1 cellular context compared by ENCODE assay signal in the genomic region with DNA sequence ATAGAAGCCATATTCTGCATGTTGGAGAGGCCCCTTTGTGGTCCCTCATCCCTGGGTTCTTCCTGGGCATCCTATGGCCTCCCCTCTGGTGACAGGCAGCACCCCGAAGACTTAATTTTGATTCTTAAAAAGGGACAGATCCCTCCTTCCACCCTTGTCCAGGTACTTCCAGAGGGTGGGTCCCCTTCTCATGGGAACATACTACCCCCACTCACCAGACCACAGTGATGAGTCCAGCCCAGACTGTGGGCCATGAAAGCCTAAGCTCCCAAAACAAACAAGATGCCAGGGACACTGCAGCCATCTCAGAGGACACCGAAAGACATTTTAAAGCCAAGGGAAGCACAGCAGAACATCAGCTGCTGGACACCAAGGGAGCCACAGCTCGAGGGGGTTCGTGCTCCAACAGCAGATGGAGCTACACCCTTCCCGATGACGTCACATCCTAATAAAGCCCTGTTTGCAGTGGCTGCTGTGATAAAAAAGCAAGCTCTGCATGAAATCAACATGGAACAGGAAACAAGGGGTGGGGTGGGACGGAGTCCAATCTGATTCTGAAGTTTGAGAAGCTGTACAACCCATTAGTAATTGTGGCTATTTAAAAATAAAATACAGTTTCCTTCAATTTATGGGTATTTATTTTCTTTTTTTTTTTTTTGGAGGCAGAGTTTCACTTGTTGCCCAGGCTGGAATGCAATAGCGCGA.
TF ChIP-seq lines count a peak whose summit lies in the region.

No MANE protein-coding gene starts in this region.

TF ChIP-seq in HEK293, 187 proteins besides CTCF, POLR2A, EP300 and RAD21 (continued from another document):
- TF ChIP-seq, protein P1, sequence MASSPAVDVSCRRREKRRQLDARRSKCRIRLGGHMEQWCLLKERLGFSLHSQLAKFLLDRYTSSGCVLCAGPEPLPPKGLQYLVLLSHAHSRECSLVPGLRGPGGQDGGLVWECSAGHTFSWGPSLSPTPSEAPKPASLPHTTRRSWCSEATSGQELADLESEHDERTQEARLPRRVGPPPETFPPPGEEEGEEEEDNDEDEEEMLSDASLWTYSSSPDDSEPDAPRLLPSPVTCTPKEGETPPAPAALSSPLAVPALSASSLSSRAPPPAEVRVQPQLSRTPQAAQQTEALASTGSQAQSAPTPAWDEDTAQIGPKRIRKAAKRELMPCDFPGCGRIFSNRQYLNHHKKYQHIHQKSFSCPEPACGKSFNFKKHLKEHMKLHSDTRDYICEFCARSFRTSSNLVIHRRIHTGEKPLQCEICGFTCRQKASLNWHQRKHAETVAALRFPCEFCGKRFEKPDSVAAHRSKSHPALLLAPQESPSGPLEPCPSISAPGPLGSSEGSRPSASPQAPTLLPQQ (tag by site-specific recombination; IDR thresholded peaks at IDR 0.05), result peak; percentile 62; the same call in 1 of the 2 replicates
- TF ChIP-seq ZNF140 (tag by site-specific recombination; IDR thresholded peaks at IDR 0.05) (no peak), ZNF596 (tag by site-specific recombination; IDR thresholded peaks at IDR 0.05) (no peak), KLF10 (tag by site-specific recombination; IDR thresholded peaks at IDR 0.05) (peak; percentile 54; the same call in 1 of the 2 replicates), ZNF133 (tag by site-specific recombination; IDR thresholded peaks at IDR 0.05) (no peak), ZNF701 (tag by site-specific recombination; IDR thresholded peaks at IDR 0.05) (no peak), ZNF266 (tag by site-specific recombination; IDR thresholded peaks at IDR 0.05; ENCODE audit: low read depth) (no peak), TRIM28 (IDR thresholded peaks at IDR 0.05; ENCODE audit: borderline replicate concordance, low read length) (peak; percentile 80; the same call in 1 of the 2 replicates), ZNF561 (tag by site-specific recombination; IDR thresholded peaks at IDR 0.05; ENCODE audit: borderline replicate concordance) (peak; percentile 37; the same call in 1 of the 2 replicates), ZNF121 (tag by site-specific recombination; IDR thresholded peaks at IDR 0.05) (no peak), ZSCAN30 (tag by site-specific recombination; IDR thresholded peaks at IDR 0.05) (peak; percentile 77), ZNF626 (tag by site-specific recombination; IDR thresholded peaks at IDR 0.05) (no peak), ZNF664 (tag by site-specific recombination; IDR thresholded peaks at IDR 0.05) (no peak), ZNF416 (tag by site-specific recombination; IDR thresholded peaks at IDR 0.05) (no peak)
- TF ChIP-seq, protein P2, sequence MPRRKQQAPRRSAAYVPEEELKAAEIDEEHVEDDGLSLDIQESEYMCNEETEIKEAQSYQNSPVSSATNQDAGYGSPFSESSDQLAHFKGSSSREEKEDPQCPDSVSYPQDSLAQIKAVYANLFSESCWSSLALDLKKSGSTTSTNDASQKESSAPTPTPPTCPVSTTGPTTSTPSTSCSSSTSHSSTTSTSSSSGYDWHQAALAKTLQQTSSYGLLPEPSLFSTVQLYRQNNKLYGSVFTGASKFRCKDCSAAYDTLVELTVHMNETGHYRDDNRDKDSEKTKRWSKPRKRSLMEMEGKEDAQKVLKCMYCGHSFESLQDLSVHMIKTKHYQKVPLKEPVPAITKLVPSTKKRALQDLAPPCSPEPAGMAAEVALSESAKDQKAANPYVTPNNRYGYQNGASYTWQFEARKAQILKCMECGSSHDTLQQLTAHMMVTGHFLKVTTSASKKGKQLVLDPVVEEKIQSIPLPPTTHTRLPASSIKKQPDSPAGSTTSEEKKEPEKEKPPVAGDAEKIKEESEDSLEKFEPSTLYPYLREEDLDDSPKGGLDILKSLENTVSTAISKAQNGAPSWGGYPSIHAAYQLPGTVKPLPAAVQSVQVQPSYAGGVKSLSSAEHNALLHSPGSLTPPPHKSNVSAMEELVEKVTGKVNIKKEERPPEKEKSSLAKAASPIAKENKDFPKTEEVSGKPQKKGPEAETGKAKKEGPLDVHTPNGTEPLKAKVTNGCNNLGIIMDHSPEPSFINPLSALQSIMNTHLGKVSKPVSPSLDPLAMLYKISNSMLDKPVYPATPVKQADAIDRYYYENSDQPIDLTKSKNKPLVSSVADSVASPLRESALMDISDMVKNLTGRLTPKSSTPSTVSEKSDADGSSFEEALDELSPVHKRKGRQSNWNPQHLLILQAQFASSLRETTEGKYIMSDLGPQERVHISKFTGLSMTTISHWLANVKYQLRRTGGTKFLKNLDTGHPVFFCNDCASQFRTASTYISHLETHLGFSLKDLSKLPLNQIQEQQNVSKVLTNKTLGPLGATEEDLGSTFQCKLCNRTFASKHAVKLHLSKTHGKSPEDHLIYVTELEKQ (tag by site-specific recombination; IDR thresholded peaks at IDR 0.05; ENCODE audit: borderline replicate concordance), result no peak
- TF ChIP-seq, protein P3, sequence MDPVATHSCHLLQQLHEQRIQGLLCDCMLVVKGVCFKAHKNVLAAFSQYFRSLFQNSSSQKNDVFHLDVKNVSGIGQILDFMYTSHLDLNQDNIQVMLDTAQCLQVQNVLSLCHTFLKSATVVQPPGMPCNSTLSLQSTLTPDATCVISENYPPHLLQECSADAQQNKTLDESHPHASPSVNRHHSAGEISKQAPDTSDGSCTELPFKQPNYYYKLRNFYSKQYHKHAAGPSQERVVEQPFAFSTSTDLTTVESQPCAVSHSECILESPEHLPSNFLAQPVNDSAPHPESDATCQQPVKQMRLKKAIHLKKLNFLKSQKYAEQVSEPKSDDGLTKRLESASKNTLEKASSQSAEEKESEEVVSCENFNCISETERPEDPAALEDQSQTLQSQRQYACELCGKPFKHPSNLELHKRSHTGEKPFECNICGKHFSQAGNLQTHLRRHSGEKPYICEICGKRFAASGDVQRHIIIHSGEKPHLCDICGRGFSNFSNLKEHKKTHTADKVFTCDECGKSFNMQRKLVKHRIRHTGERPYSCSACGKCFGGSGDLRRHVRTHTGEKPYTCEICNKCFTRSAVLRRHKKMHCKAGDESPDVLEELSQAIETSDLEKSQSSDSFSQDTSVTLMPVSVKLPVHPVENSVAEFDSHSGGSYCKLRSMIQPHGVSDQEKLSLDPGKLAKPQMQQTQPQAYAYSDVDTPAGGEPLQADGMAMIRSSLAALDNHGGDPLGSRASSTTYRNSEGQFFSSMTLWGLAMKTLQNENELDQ (tag by site-specific recombination; IDR thresholded peaks at IDR 0.05; ENCODE audit: low read depth), result no peak
- TF ChIP-seq, protein P4, sequence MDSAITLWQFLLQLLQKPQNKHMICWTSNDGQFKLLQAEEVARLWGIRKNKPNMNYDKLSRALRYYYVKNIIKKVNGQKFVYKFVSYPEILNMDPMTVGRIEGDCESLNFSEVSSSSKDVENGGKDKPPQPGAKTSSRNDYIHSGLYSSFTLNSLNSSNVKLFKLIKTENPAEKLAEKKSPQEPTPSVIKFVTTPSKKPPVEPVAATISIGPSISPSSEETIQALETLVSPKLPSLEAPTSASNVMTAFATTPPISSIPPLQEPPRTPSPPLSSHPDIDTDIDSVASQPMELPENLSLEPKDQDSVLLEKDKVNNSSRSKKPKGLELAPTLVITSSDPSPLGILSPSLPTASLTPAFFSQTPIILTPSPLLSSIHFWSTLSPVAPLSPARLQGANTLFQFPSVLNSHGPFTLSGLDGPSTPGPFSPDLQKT (IDR thresholded peaks at IDR 0.05; ENCODE audit: borderline replicate concordance, low read depth, low read length), result no peak
- TF ChIP-seq, protein P5, sequence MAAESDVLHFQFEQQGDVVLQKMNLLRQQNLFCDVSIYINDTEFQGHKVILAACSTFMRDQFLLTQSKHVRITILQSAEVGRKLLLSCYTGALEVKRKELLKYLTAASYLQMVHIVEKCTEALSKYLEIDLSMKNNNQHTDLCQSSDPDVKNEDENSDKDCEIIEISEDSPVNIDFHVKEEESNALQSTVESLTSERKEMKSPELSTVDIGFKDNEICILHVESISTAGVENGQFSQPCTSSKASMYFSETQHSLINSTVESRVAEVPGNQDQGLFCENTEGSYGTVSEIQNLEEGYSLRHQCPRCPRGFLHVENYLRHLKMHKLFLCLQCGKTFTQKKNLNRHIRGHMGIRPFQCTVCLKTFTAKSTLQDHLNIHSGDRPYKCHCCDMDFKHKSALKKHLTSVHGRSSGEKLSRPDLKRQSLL (tag by site-specific recombination; IDR thresholded peaks at IDR 0.05), result no peak
- TF ChIP-seq, protein P6, sequence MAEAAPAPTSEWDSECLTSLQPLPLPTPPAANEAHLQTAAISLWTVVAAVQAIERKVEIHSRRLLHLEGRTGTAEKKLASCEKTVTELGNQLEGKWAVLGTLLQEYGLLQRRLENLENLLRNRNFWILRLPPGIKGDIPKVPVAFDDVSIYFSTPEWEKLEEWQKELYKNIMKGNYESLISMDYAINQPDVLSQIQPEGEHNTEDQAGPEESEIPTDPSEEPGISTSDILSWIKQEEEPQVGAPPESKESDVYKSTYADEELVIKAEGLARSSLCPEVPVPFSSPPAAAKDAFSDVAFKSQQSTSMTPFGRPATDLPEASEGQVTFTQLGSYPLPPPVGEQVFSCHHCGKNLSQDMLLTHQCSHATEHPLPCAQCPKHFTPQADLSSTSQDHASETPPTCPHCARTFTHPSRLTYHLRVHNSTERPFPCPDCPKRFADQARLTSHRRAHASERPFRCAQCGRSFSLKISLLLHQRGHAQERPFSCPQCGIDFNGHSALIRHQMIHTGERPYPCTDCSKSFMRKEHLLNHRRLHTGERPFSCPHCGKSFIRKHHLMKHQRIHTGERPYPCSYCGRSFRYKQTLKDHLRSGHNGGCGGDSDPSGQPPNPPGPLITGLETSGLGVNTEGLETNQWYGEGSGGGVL (tag by site-specific recombination; IDR thresholded peaks at IDR 0.05), result no peak
- TF ChIP-seq, protein P7, sequence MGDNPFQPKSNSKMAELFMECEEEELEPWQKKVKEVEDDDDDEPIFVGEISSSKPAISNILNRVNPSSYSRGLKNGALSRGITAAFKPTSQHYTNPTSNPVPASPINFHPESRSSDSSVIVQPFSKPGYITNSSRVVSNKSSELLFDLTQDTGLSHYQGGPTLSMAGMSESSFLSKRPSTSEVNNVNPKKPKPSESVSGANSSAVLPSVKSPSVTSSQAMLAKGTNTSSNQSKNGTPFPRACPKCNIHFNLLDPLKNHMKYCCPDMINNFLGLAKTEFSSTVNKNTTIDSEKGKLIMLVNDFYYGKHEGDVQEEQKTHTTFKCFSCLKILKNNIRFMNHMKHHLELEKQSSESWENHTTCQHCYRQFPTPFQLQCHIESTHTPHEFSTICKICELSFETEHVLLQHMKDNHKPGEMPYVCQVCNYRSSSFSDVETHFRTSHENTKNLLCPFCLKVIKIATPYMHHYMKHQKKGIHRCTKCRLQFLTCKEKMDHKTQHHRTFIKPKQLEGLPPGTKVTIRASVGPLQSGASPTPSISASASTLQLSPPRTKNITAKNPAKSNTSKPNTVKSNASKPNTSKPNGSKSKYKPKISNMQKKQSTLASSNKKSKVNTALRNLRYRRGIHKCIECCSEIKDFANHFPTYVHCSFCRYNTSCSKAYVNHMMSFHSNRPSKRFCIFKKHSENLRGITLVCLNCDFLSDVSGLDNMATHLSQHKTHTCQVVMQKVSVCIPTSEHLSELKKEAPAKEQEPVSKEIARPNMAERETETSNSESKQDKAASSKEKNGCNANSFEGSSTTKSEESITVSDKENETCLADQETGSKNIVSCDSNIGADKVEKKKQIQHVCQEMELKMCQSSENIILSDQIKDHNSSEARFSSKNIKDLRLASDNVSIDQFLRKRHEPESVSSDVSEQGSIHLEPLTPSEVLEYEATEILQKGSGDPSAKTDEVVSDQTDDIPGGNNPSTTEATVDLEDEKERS (tag by site-specific recombination; IDR thresholded peaks at IDR 0.05), result no peak
